ENCODE assay signal across 16 cellular contexts in genomic region chr5:41368158-41368557, GRCh38.
"Had no signal": no experiment of that assay in that cellular context is flagged by ENCODE, and none has a peak within 500 bp of the region (broad histone marks: within the 10 kb centered on the region; RNA-seq: fewer than 3 reads in every experiment).

No MANE protein-coding gene starts in this region.

- DNase-seq: activated CD4-positive, alpha-beta T cell treated with anti-CD3 and anti-CD28 coated beads, Interleukin-2, amount 50 U/mL, for 1 hour; activated T-cell treated with anti-CD3 and anti-CD28 coated beads, Interleukin-2, amount 50 U/mL, for 1 hour; amygdala; esophagus squamous epithelium; kidney glomerular epithelial cell; posterior cingulate gyrus; right cardiac atrium; stimulated activated CD4-positive, alpha-beta T cell treated with anti-CD3 and anti-CD28 coated beads, Interleukin-1b, Interleukin-23, amount 100 ng/mL, for 48 hours; tibial artery had no signal

- H3K9me3 ChIP-seq: esophagus squamous epithelium, tibial artery, vagina had no signal

- H3K27ac Mint-ChIP-seq: activated naive CD4-positive, alpha-beta T cell treated with anti-CD3 and anti-CD28 coated beads, Interleukin-2, amount 50 U/mL, for 24 hours; naive thymus-derived CD8-positive, alpha-beta T cell; stimulated activated memory B cell treated with anti-CD40 and anti-IgM and Interleukin-4, amounts not matched to agents 10 μg/mL and 1 μg/mL and 100 μg/mL, for 72 hours; T-helper 2 cell treated with Interferon-gamma antibody and Interleukin-4, amounts not matched to agents 5 μg/mL and 100 μg/mL, for 36 hours had no signal

- ATAC-seq: naive thymus-derived CD8-positive, alpha-beta T cell; right cardiac atrium; stimulated activated memory B cell treated with anti-CD40 and anti-IgM and Interleukin-4, amounts not matched to agents 10 μg/mL and 1 μg/mL and 100 μg/mL, for 72 hours had no signal

- H3K9me3 Mint-ChIP-seq: activated naive CD4-positive, alpha-beta T cell treated with anti-CD3 and anti-CD28 coated beads, Interleukin-2, amount 50 U/mL, for 24 hours had no signal

- H3K36me3 Mint-ChIP-seq: activated naive CD4-positive, alpha-beta T cell treated with anti-CD3 and anti-CD28 coated beads, Interleukin-2, amount 50 U/mL, for 24 hours; stimulated activated memory B cell treated with anti-CD40 and anti-IgM and Interleukin-4, amounts not matched to agents 10 μg/mL and 1 μg/mL and 100 μg/mL, for 72 hours had no signal

- H3K36me3 ChIP-seq: esophagus squamous epithelium, tibial artery, vagina had no signal

- H3K4me1 Mint-ChIP-seq: activated naive CD4-positive, alpha-beta T cell treated with anti-CD3 and anti-CD28 coated beads, Interleukin-2, amount 50 U/mL, for 24 hours; naive thymus-derived CD8-positive, alpha-beta T cell; stimulated activated memory B cell treated with anti-CD40 and anti-IgM and Interleukin-4, amounts not matched to agents 10 μg/mL and 1 μg/mL and 100 μg/mL, for 72 hours had no signal

- H3K4me3 Mint-ChIP-seq: activated naive CD4-positive, alpha-beta T cell treated with anti-CD3 and anti-CD28 coated beads, Interleukin-2, amount 50 U/mL, for 24 hours; naive thymus-derived CD8-positive, alpha-beta T cell; stimulated activated memory B cell treated with anti-CD40 and anti-IgM and Interleukin-4, amounts not matched to agents 10 μg/mL and 1 μg/mL and 100 μg/mL, for 72 hours; T-helper 2 cell treated with Interferon-gamma antibody and Interleukin-4, amounts not matched to agents 5 μg/mL and 100 μg/mL, for 36 hours had no signal

- H3K27me3 ChIP-seq: esophagus squamous epithelium, hepatocyte, tibial artery, vagina had no signal

- H3K27me3 Mint-ChIP-seq: activated naive CD4-positive, alpha-beta T cell treated with anti-CD3 and anti-CD28 coated beads, Interleukin-2, amount 50 U/mL, for 24 hours; naive thymus-derived CD8-positive, alpha-beta T cell; stimulated activated memory B cell treated with anti-CD40 and anti-IgM and Interleukin-4, amounts not matched to agents 10 μg/mL and 1 μg/mL and 100 μg/mL, for 72 hours had no signal

- H3K4me2 ChIP-seq: hepatocyte had no signal

- H3K4me1 ChIP-seq: esophagus squamous epithelium, tibial artery, vagina had no signal

- H3K27ac ChIP-seq: esophagus squamous epithelium, hepatocyte, tibial artery, vagina had no signal

- H3K79me2 ChIP-seq: hepatocyte had no signal

- H3K4me3 ChIP-seq: esophagus squamous epithelium, hepatocyte, lung, tibial artery, vagina had no signal

- H2AFZ ChIP-seq: hepatocyte had no signal
